1 cellular context compared by ENCODE assay signal in the genomic region with DNA sequence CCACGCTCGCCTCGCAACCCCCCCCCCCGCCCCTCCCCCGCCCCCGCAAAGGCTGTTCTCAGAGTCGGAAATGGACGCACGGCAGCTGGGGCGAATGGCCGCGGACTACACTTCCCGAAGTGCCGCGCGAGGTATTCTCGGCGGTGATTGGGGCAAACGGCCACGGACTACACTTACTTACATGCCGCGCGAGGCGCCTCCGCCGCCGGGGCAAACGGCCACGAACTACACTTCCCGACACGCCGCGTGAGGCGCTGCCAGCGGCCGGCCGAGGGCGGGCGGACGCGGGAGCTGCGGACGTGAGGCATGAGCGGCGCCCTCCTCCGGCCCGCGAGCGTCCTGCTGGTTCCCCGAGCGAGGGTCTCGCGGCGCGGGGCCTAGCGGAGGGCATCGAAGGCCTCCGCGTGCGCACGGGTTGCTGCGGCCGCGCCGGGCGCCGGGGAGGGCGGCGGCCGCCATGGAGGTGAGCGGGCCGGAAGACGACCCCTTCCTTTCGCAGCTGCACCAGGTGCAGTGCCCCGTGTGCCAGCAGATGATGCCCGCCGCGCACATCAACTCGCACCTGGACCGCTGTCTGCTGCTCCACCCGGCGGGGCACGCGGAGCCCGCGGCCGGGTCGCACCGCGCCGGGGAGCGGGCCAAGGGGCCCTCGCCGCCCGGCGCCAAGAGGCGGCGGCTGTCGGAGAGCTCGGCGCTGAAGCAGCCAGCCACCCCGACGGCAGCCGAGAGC.
TF ChIP-seq lines count a peak whose summit lies in the region.

A gene (plus strand): TSS at position 228 of the 730 bp plus-strand sequence. CDS start 230 bp downstream, at position 458.

TF ChIP-seq in neural cell, 6 proteins besides CTCF, POLR2A, EP300 and RAD21 (continued from another document):
- TF ChIP-seq MXI1 (conservative IDR thresholded peaks at IDR 0.05; ENCODE audit: poor library complexity, severe bottlenecking) (peak; percentile 86), TAF1 (IDR thresholded peaks at IDR 0.05; ENCODE audit: low read depth) (no peak)
